In genomic region chr6:134707342-134707982, GRCh38 we compare ENCODE assay signal across 12 cellular contexts.
DNase-seq lines count a peak whose midpoint lies in the region; ATAC-seq and TF ChIP-seq lines count a peak whose summit lies in the region.
"Had no signal": no experiment of that assay in that cellular context is flagged by ENCODE, and none has a peak within 500 bp of the region (broad histone marks: within the 10 kb centered on the region; RNA-seq: fewer than 3 reads in every experiment).

No MANE protein-coding gene starts in this region.

- no peaks in the 10 kb centered on the region for H3K27me3 ChIP-seq in breast epithelium

- CTCF ChIA-PET in MCF 10A (lab: Yijun Ruan, JAX): interaction anchor here (0.5 to 0.6 kb wide), 2 partner anchors 24 to 331 kb away, joined by 3 read pairs; no protein-coding TSS in a partner anchor

- peak; percentile 71 for DNase-seq in MCF 10A (ENCODE audit: unreplicated experiment)
- no peak for DNase-seq in breast epithelium (ENCODE audit: low spot score in 2 of 2)
- peak; percentile 32 for DNase-seq in RPMI7951 (ENCODE audit: low read depth)
- DNase-seq in iPS-NIHi11 (ENCODE audit: low spot score): peak; percentile 27
- DNase-seq in type B pancreatic cell (ENCODE audit: extremely low spot score, unreplicated experiment): no peak
- no peak for DNase-seq in NK-92 treated with Interleukin-12 subunit alpha and Interleukin-12 subunit beta, amount 100 ng/mL, for 24 hours (lab: John Stamatoyannopoulos, UW)
- no peak for DNase-seq in activated gamma-delta T cell treated with Interleukin-2 at 50 U/mL for 16 hours
- DNase-seq: C1 segment of cervical spinal cord; hypothalamus; stimulated activated CD4-positive, alpha-beta T cell treated with anti-CD3 and anti-CD28 coated beads, Interleukin-4, amount 100 ng/mL, for 1 hour had no signal

- no peak overlapping the region for H3K27ac ChIP-seq in breast epithelium

- H3K9me3 Mint-ChIP-seq in MCF 10A (ENCODE audit: unreplicated experiment) (no peaks in the 10 kb centered on the region), type B pancreatic cell (no peaks in the 10 kb centered on the region)

- H3K4me1 ChIP-seq in breast epithelium: no peaks in the 10 kb centered on the region

- no peaks in the 10 kb centered on the region for H3K36me3 ChIP-seq in breast epithelium

- POLR2A ChIA-PET in MCF 10A (lab: Yijun Ruan, JAX): interaction anchor here (1.0 to 1.6 kb wide), 2 partner anchors 21 to 63 kb away, joined by 4 to 5 read pairs; no protein-coding TSS in a partner anchor

- intact Hi-C loops in MCF 10A (cut with micrococcal nuclease): no loop called here
- intact Hi-C loops in breast epithelium (cut with DNase I; ENCODE audit: low total_unique reads): no loop called here

- no peaks in the 10 kb centered on the region for H3K4me1 Mint-ChIP-seq in MCF 10A (ENCODE audit: insufficient read depth, unreplicated experiment)
- H3K4me1 Mint-ChIP-seq in type B pancreatic cell (ENCODE audit: unreplicated experiment): peaks cover 8% of the 10 kb centered on the region

- H3K4me3 Mint-ChIP-seq in MCF 10A (ENCODE audit: unreplicated experiment) (no peak overlapping the region), type B pancreatic cell (no peak overlapping the region)
- H3K4me3 Mint-ChIP-seq: activated naive CD8-positive, alpha-beta T cell had no signal

- BruUV-seq in MCF 10A (replicated peaks; lab: Mats Ljungman, UMichigan): no TSS peak

- H3K36me3 Mint-ChIP-seq in MCF 10A (ENCODE audit: insufficient read depth, unreplicated experiment): no peaks in the 10 kb centered on the region
- H3K36me3 Mint-ChIP-seq in type B pancreatic cell: no peaks in the 10 kb centered on the region
- H3K36me3 Mint-ChIP-seq: activated naive CD8-positive, alpha-beta T cell had no signal

- H3K27me3 Mint-ChIP-seq in MCF 10A (ENCODE audit: insufficient read depth, unreplicated experiment) (peaks cover 17% of the 10 kb centered on the region), type B pancreatic cell (peaks cover 3% of the 10 kb centered on the region)

- H3K27ac Mint-ChIP-seq in MCF 10A (ENCODE audit: low read depth, unreplicated experiment): no peak overlapping the region
- peak overlapping the region; percentile 44 for H3K27ac Mint-ChIP-seq in type B pancreatic cell
- H3K27ac Mint-ChIP-seq: activated naive CD8-positive, alpha-beta T cell had no signal

- TF ChIP-seq CTCF in MCF 10A (IDR thresholded peaks at IDR 0.05; ENCODE audit: unreplicated experiment) (no peak), breast epithelium (IDR thresholded peaks at IDR 0.05) (no peak), type B pancreatic cell (conservative IDR thresholded peaks at IDR 0.05) (no peak)

- no peak for TF ChIP-seq POLR2A in breast epithelium (IDR thresholded peaks at IDR 0.05)

- no peak overlapping the region for H3K4me3 ChIP-seq in breast epithelium

- no peaks in the 10 kb centered on the region for H3K9me3 ChIP-seq in breast epithelium

- no peak for ATAC-seq in GM19397 (IDR thresholded peaks at IDR 0.05; ENCODE audit: unreplicated experiment)

Comparison
In these comparisons a context has a peak if more than half of its experiments do, and no peak if none do; other contexts are left out.
1. DNase-seq: peak in MCF 10A (single experiment), RPMI7951 (single experiment) and iPS-NIHi11 (single experiment); none in breast epithelium (0 of 2), type B pancreatic cell (single experiment), NK-92 treated with Interleukin-12 subunit alpha and Interleukin-12 subunit beta, amount 100 ng/mL, for 24 hours (single experiment) and activated gamma-delta T cell treated with Interleukin-2 at 50 U/mL for 16 hours (single experiment).